18 cellular contexts compared by ENCODE assay signal in genomic region chr17:28506763-28507487, GRCh38. TPM values are rescaled to one million over a fixed set of nuclear protein-coding genes. Genes with fewer than 3 reads are reported as not detected.
DNase-seq lines count a peak whose midpoint lies in the region; ATAC-seq, FAIRE-seq and TF ChIP-seq lines count a peak whose summit lies in the region.
"Had no signal": no experiment of that assay in that cellular context is flagged by ENCODE, and none has a peak within 500 bp of the region (broad histone marks: within the 10 kb centered on the region; RNA-seq: fewer than 3 reads in every experiment).

No MANE protein-coding gene starts in this region.

- TF ChIP-seq CTCF in WERI-Rb-1 (IDR thresholded peaks at IDR 0.05; ENCODE audit: low read depth, low read length) = no peak

- ATAC-seq in esophagus mucosa (peak; percentile 32), GM19455 (IDR thresholded peaks at IDR 0.05; ENCODE audit: unreplicated experiment) (no peak)

- H3K36me3 ChIP-seq in WERI-Rb-1 = no peaks in the 10 kb centered on the region

- no peaks in the 10 kb centered on the region for H3K9me3 ChIP-seq in WERI-Rb-1 (ENCODE audit: severe bottlenecking)
- H3K9me3 ChIP-seq: SK-N-SH had no signal

- no peak for FAIRE-seq in RCC 7860 (lab: Jason Lieb, UNC)

- H3K27me3 ChIP-seq in WERI-Rb-1 (ENCODE audit: insufficient read depth, low read depth, severe bottlenecking) = no peaks in the 10 kb centered on the region

- DNase-seq in NCI-H2171 treated with DMSO at 0.1 percent for 48 hours (lab: John Stamatoyannopoulos, UW) (peak; percentile 19), NCI-H2171 (lab: John Stamatoyannopoulos, UW) (no peak), WERI-Rb-1 (no peak), RCC 7860 (ENCODE audit: low spot score) (no peak)
- DNase-seq in activated naive CD4-positive, alpha-beta T cell treated with anti-CD3 and anti-CD28 coated beads, Interleukin-2, amount 50 U/mL, for 16 hours = no peak
- DNase-seq: DMS79, NCI-H1436, NCI-H1930, OCI-M1, SHP77 treated with DMSO at 0.1 percent for 48 hours, SK-N-SH had no signal

- no peak overlapping the region for H3K4me3 ChIP-seq in WERI-Rb-1 (ENCODE audit: low read depth, low read length)
- H3K4me3 ChIP-seq in skin epidermis = peak overlapping the region; percentile 13 to 42 (median 23)

- H3K27ac ChIP-seq in WERI-Rb-1 (peak overlapping the region; percentile 89), skin epidermis (peak overlapping the region in 18 of 21 experiments; percentile 17 to 86 (median 66))
- H3K27ac ChIP-seq: 22Rv1 had no signal

RNA-seq across cellular contexts. Expression of gene FOXN1, which starts 0.8 kb away (rescaled TPM):
- 14.8 TPM for total RNA-seq in esophagus mucosa
- total RNA-seq: H4, M059J, RPMI7951 had no signal

RNA-seq across cellular contexts. Expression of gene SLC13A2, which starts 33.5 kb away (rescaled TPM):
- not detected for total RNA-seq in esophagus mucosa
- total RNA-seq: H4, M059J, RPMI7951 had no signal

RNA-seq across cellular contexts. Expression of gene UNC119, which starts 45.5 kb away (rescaled TPM):
- total RNA-seq in esophagus mucosa = 19.2 TPM
